Comparison of ENCODE assay signal across 17 cellular contexts in genomic region chr1:228358764-228359612, GRCh38. TPM values are rescaled to one million over a fixed set of nuclear protein-coding genes. Genes with fewer than 3 reads are reported as not detected.
"Had no signal": no experiment of that assay in that cellular context is flagged by ENCODE, and none has a peak within 500 bp of the region (broad histone marks: within the 10 kb centered on the region; RNA-seq: fewer than 3 reads in every experiment).

No MANE protein-coding gene starts in this region.

- H3K4me1 Mint-ChIP-seq: activated CD4-positive, alpha-beta T cell treated with anti-CD3 and anti-CD28 coated beads, Interleukin-2, amount 10 ng/mL, durations not matched to agents 7 days and 5 days; nephron; T-helper 17 cell had no signal

- H3K36me3 ChIP-seq: prostate gland, stomach, thoracic aorta had no signal

- H3K4me1 ChIP-seq: prostate gland, stomach had no signal

- H3K27ac ChIP-seq: epithelial cell of prostate, prostate gland, stomach, thoracic aorta had no signal

- H3K9me3 Mint-ChIP-seq: activated CD4-positive, alpha-beta T cell treated with anti-CD3 and anti-CD28 coated beads, Interleukin-2, amount 10 ng/mL, durations not matched to agents 7 days and 5 days; activated T-helper 1 cell treated with anti-CD3 and anti-CD28 coated beads, Interleukin-12 subunit alpha, Interleukin-12 subunit beta, Interleukin-2, Interleukin-4 antibody, amounts not matched to agents 30 ng/mL and 10 ng/mL and 1 ng/mL, durations not matched to agents 14 hours and 24 hours and 36 hours; nephron had no signal

- ATAC-seq: mucosa of descending colon, T-helper 17 cell had no signal

- H3K9me3 ChIP-seq: mucosa of descending colon, prostate gland, stomach, thoracic aorta had no signal

- H3K27me3 Mint-ChIP-seq: activated CD4-positive, alpha-beta T cell treated with anti-CD3 and anti-CD28 coated beads, Interleukin-2, amount 10 ng/mL, durations not matched to agents 7 days and 5 days; T-helper 17 cell had no signal

- H3K27me3 ChIP-seq: stomach had no signal

- DNase-seq: activated CD4-positive, alpha-beta T cell treated with anti-CD3 and anti-CD28 coated beads, Interleukin-2, amount 10 ng/mL, durations not matched to agents 7 days and 5 days; activated CD4-positive, CD25-positive, alpha-beta regulatory T cell; activated naive CD4-positive, alpha-beta T cell treated with Interleukin-2 at 50 U/mL for 16 hours; central memory CD4-positive, alpha-beta T cell; effector memory CD4-positive, alpha-beta T cell; hypothalamus; left cardiac atrium; stimulated activated CD4-positive, alpha-beta T cell treated with anti-CD3 and anti-CD28 coated beads, Interleukin-2, amount 100 ng/mL, for 48 hours; stomach; T-helper 17 cell had no signal

- H3K4me3 Mint-ChIP-seq: activated CD4-positive, alpha-beta T cell treated with anti-CD3 and anti-CD28 coated beads, Interleukin-2, amount 10 ng/mL, durations not matched to agents 7 days and 5 days; activated T-helper 1 cell treated with anti-CD3 and anti-CD28 coated beads, Interleukin-12 subunit alpha, Interleukin-12 subunit beta, Interleukin-2, Interleukin-4 antibody, amounts not matched to agents 30 ng/mL and 10 ng/mL and 1 ng/mL, durations not matched to agents 14 hours and 24 hours and 36 hours; nephron; T-helper 17 cell had no signal

- H3K4me3 ChIP-seq: mucosa of descending colon, prostate gland, stomach, thoracic aorta had no signal

- H3K27ac Mint-ChIP-seq: activated CD4-positive, alpha-beta T cell treated with anti-CD3 and anti-CD28 coated beads, Interleukin-2, amount 10 ng/mL, durations not matched to agents 7 days and 5 days; nephron; T-helper 17 cell had no signal

RNA-seq across cellular contexts. Expression of gene TRIM17, which starts 57.7 kb away (rescaled TPM):
- total RNA-seq: lung microvascular endothelial cell had no signal
